ENCODE assay signal across 20 cellular contexts in genomic region chr1:183977717-183978116, GRCh38. TPM values are rescaled to one million over a fixed set of nuclear protein-coding genes. Genes with fewer than 3 reads are reported as not detected.
DNase-seq lines count a peak whose midpoint lies in the region; ATAC-seq and TF ChIP-seq lines count a peak whose summit lies in the region.
"Had no signal": no experiment of that assay in that cellular context is flagged by ENCODE, and none has a peak within 500 bp of the region (broad histone marks: within the 10 kb centered on the region; RNA-seq: fewer than 3 reads in every experiment).

No MANE protein-coding gene starts in this region.

- H3K27ac Mint-ChIP-seq in activated naive CD8-positive, alpha-beta T cell treated with anti-CD3 and anti-CD28 coated beads, Interleukin-2, amount 10 ng/mL, durations not matched to agents 7 days and 5 days, result no peak overlapping the region
- H3K27ac Mint-ChIP-seq in activated naive CD8-positive, alpha-beta T cell treated with anti-CD3 and anti-CD28 coated beads for 36 hours, result no peak overlapping the region
- H3K27ac Mint-ChIP-seq in WTC11 (no peak overlapping the region), neural progenitor cell (peak overlapping the region; percentile 30)
- H3K27ac Mint-ChIP-seq: B cell; CD4-positive, alpha-beta T cell; CD8-positive, alpha-beta T cell had no signal

- no peak for TF ChIP-seq CTCF in WTC11 (IDR thresholded peaks at IDR 0.05)
- TF ChIP-seq CTCF in dorsolateral prefrontal cortex (IDR thresholded peaks at IDR 0.05 in 54 of 56, conservative IDR thresholded peaks at IDR 0.05 in 2 of 56; ENCODE audit: low read depth in 1 of 56, partially characterized antibody in 56 of 56), result no peak
- no peak for TF ChIP-seq CTCF in neural progenitor cell (IDR thresholded peaks at IDR 0.05)
- TF ChIP-seq CTCF in GM20000 (IDR thresholded peaks at IDR 0.05; ENCODE audit: extremely low read depth, missing control alignments), result no peak
- no peak for TF ChIP-seq CTCF in left ventricle myocardium inferior (IDR thresholded peaks at IDR 0.05; ENCODE audit: borderline replicate concordance)

- no peak overlapping the region for H2AFZ ChIP-seq in neural progenitor cell (replicated peaks)

- H3K4me3 Mint-ChIP-seq in activated naive CD8-positive, alpha-beta T cell treated with anti-CD3 and anti-CD28 coated beads, Interleukin-2, amount 10 ng/mL, durations not matched to agents 7 days and 5 days, result peak overlapping the region; percentile 58
- no peak overlapping the region for H3K4me3 Mint-ChIP-seq in activated naive CD8-positive, alpha-beta T cell treated with anti-CD3 and anti-CD28 coated beads for 36 hours
- H3K4me3 Mint-ChIP-seq in WTC11, result no peak overlapping the region
- H3K4me3 Mint-ChIP-seq in neural progenitor cell, result no peak overlapping the region
- H3K4me3 Mint-ChIP-seq: B cell; CD4-positive, alpha-beta T cell; CD8-positive, alpha-beta T cell had no signal

- POLR2A ChIA-PET in activated naive CD8-positive, alpha-beta T cell treated with anti-CD3 and anti-CD28 coated beads, Interleukin-2, amount 10 ng/mL, durations not matched to agents 7 days and 5 days (lab: Charles Lee), result no interaction called here
- POLR2A ChIA-PET in WTC11 (lab: Charles Lee), result interaction anchor here (0.5 kb wide), 1 partner anchor 46 kb away, joined by 3 read pairs; no protein-coding TSS in a partner anchor

- H3K36me3 Mint-ChIP-seq in activated naive CD8-positive, alpha-beta T cell treated with anti-CD3 and anti-CD28 coated beads, Interleukin-2, amount 10 ng/mL, durations not matched to agents 7 days and 5 days, result no peaks in the 10 kb centered on the region
- H3K36me3 Mint-ChIP-seq in activated naive CD8-positive, alpha-beta T cell treated with anti-CD3 and anti-CD28 coated beads for 36 hours, result no peaks in the 10 kb centered on the region
- H3K36me3 Mint-ChIP-seq in WTC11, result no peaks in the 10 kb centered on the region
- peaks cover 33% of the 10 kb centered on the region for H3K36me3 Mint-ChIP-seq in neural progenitor cell
- H3K36me3 Mint-ChIP-seq: CD8-positive, alpha-beta T cell had no signal

- H3K9ac ChIP-seq in neural progenitor cell, result no peak overlapping the region
- H3K9ac ChIP-seq: BLaER1 treated with 17β-estradiol and CSF1 and Interleukin-3, amounts not matched to agents 10 nM and 100 nM had no signal

- DNase-seq in activated naive CD8-positive, alpha-beta T cell treated with anti-CD3 and anti-CD28 coated beads, Interleukin-2, amount 10 ng/mL, durations not matched to agents 7 days and 5 days, result no peak
- no peak for DNase-seq in activated naive CD8-positive, alpha-beta T cell treated with anti-CD3 and anti-CD28 coated beads for 36 hours
- DNase-seq in WTC11 (ENCODE audit: low spot score) (no peak), dorsolateral prefrontal cortex (no peak), neural progenitor cell (ENCODE audit: low spot score) (no peak), GM20000 (ENCODE audit: low spot score) (no peak), left ventricle myocardium inferior (no peak)
- DNase-seq: AML-193; Caco-2; Calu3; CD4-positive, alpha-beta T cell; CD8-positive, alpha-beta T cell; DMS79 treated with DMSO at 0.1 percent for 48 hours; GF-D8 had no signal

- no peaks in the 10 kb centered on the region for H4K20me1 ChIP-seq in neural progenitor cell (ENCODE audit: low read depth)
- H4K20me1 ChIP-seq: BLaER1 treated with 17β-estradiol and CSF1 and Interleukin-3, amounts not matched to agents 10 nM and 100 nM had no signal

- intact Hi-C loops in dorsolateral prefrontal cortex (cut with DNase I), result no loop called here
- intact Hi-C loops in left ventricle myocardium inferior (cut with micrococcal nuclease), result no loop called here

- no peaks in the 10 kb centered on the region for H3K9me3 Mint-ChIP-seq in activated naive CD8-positive, alpha-beta T cell treated with anti-CD3 and anti-CD28 coated beads, Interleukin-2, amount 10 ng/mL, durations not matched to agents 7 days and 5 days
- no peaks in the 10 kb centered on the region for H3K9me3 Mint-ChIP-seq in activated naive CD8-positive, alpha-beta T cell treated with anti-CD3 and anti-CD28 coated beads for 36 hours
- no peaks in the 10 kb centered on the region for H3K9me3 Mint-ChIP-seq in WTC11
- H3K9me3 Mint-ChIP-seq in neural progenitor cell, result no peaks in the 10 kb centered on the region
- H3K9me3 Mint-ChIP-seq: CD4-positive, alpha-beta T cell; CD8-positive, alpha-beta T cell had no signal

- ATAC-seq in activated naive CD8-positive, alpha-beta T cell treated with anti-CD3 and anti-CD28 coated beads, Interleukin-2, amount 10 ng/mL, durations not matched to agents 7 days and 5 days (ENCODE audit: low read depth), result no peak
- ATAC-seq in WTC11, result no peak
- ATAC-seq in GM18517 (IDR thresholded peaks at IDR 0.05; ENCODE audit: unreplicated experiment), result no peak
- ATAC-seq: A549; CD8-positive, alpha-beta T cell had no signal

- peaks cover 4% of the 10 kb centered on the region for H3K36me3 ChIP-seq in neural progenitor cell
- peaks cover 7% of the 10 kb centered on the region for H3K36me3 ChIP-seq in left ventricle myocardium inferior

- H3K27ac ChIP-seq in dorsolateral prefrontal cortex (peak overlapping the region in 44 of 59 donors; percentile 0 to 98 (median 93)), neural progenitor cell (no peak overlapping the region), left ventricle myocardium inferior (replicated peaks) (no peak overlapping the region)
- H3K27ac ChIP-seq: 22Rv1; A549; BLaER1 treated with 17β-estradiol and CSF1 and Interleukin-3, amounts not matched to agents 10 nM and 100 nM; C4-2B had no signal

- H3K9me3 ChIP-seq in neural progenitor cell (ENCODE audit: low read depth) (no peaks in the 10 kb centered on the region), left ventricle myocardium inferior (replicated peaks) (no peaks in the 10 kb centered on the region)
- H3K9me3 ChIP-seq: A549; BLaER1 treated with 17β-estradiol and CSF1 and Interleukin-3, amounts not matched to agents 10 nM and 100 nM; Caco-2 had no signal

- no peak overlapping the region for H3K4me2 ChIP-seq in neural progenitor cell
- H3K4me2 ChIP-seq: A549; BLaER1 treated with 17β-estradiol and CSF1 and Interleukin-3, amounts not matched to agents 10 nM and 100 nM had no signal

- peaks cover 2% of the 10 kb centered on the region for H3K27me3 Mint-ChIP-seq in activated naive CD8-positive, alpha-beta T cell treated with anti-CD3 and anti-CD28 coated beads, Interleukin-2, amount 10 ng/mL, durations not matched to agents 7 days and 5 days
- H3K27me3 Mint-ChIP-seq in activated naive CD8-positive, alpha-beta T cell treated with anti-CD3 and anti-CD28 coated beads for 36 hours, result no peaks in the 10 kb centered on the region
- no peaks in the 10 kb centered on the region for H3K27me3 Mint-ChIP-seq in WTC11 (ENCODE audit: low read depth)
- no peaks in the 10 kb centered on the region for H3K27me3 Mint-ChIP-seq in neural progenitor cell (ENCODE audit: insufficient read depth, low read depth)
- H3K27me3 Mint-ChIP-seq: CD4-positive, alpha-beta T cell had no signal

- CTCF ChIA-PET in WTC11 (lab: Charles Lee), result interaction anchor here (0.8 kb wide), 1 partner anchor 28 kb away, joined by 3 read pairs; no protein-coding TSS in a partner anchor

- H3F3A ChIP-seq in neural progenitor cell (ENCODE audit: low read depth), result no peaks in the 10 kb centered on the region

- no peaks in the 10 kb centered on the region for H3K27me3 ChIP-seq in dorsolateral prefrontal cortex
- no peaks in the 10 kb centered on the region for H3K27me3 ChIP-seq in neural progenitor cell
- no peaks in the 10 kb centered on the region for H3K27me3 ChIP-seq in left ventricle myocardium inferior (ENCODE audit: low read depth)
- H3K27me3 ChIP-seq: BLaER1 treated with 17β-estradiol and CSF1 and Interleukin-3, amounts not matched to agents 10 nM and 100 nM had no signal

- H3K4me1 ChIP-seq in neural progenitor cell (peaks cover 4% of the 10 kb centered on the region), left ventricle myocardium inferior (peaks cover under 1% of the 10 kb centered on the region)
- H3K4me1 ChIP-seq: A549, Caco-2 had no signal

- no peaks in the 10 kb centered on the region for H3K79me2 ChIP-seq in neural progenitor cell (ENCODE audit: low read depth)

- H3K4me3 ChIP-seq in dorsolateral prefrontal cortex (no peak overlapping the region), neural progenitor cell (no peak overlapping the region), left ventricle myocardium inferior (no peak overlapping the region)
- H3K4me3 ChIP-seq: A549; BLaER1 treated with 17β-estradiol and CSF1 and Interleukin-3, amounts not matched to agents 10 nM and 100 nM had no signal

- no peaks in the 10 kb centered on the region for H3K4me1 Mint-ChIP-seq in activated naive CD8-positive, alpha-beta T cell treated with anti-CD3 and anti-CD28 coated beads, Interleukin-2, amount 10 ng/mL, durations not matched to agents 7 days and 5 days
- no peaks in the 10 kb centered on the region for H3K4me1 Mint-ChIP-seq in activated naive CD8-positive, alpha-beta T cell treated with anti-CD3 and anti-CD28 coated beads for 36 hours
- H3K4me1 Mint-ChIP-seq in WTC11, result peaks cover 9% of the 10 kb centered on the region
- H3K4me1 Mint-ChIP-seq in neural progenitor cell, result peaks cover 6% of the 10 kb centered on the region
- H3K4me1 Mint-ChIP-seq: B cell had no signal

TF ChIP-seq in WTC11, 78 proteins besides CTCF, POLR2A, EP300 and RAD21:
- TF ChIP-seq ZNF512 (CRISPR knock-in tag; IDR thresholded peaks at IDR 0.05; ENCODE audit: borderline replicate concordance), result peak; percentile 58; the same call in 1 of the 2 replicates
- no peak for TF ChIP-seq CBFB (CRISPR knock-in tag; IDR thresholded peaks at IDR 0.05; ENCODE audit: low read depth)

RNA-seq across cellular contexts. Expression of gene COLGALT2, which starts 59.8 kb away (rescaled TPM):
- 1 to 10 TPM; 1.7 to 2.3 TPM for total RNA-seq in activated naive CD8-positive, alpha-beta T cell treated with anti-CD3 and anti-CD28 coated beads, Interleukin-2, amount 10 ng/mL, durations not matched to agents 7 days and 5 days
- total RNA-seq in activated naive CD8-positive, alpha-beta T cell treated with anti-CD3 and anti-CD28 coated beads for 36 hours, result 1 to 10 TPM in 1 of 2 experiments, under 1 TPM in 1; 0.94 to 1.1 TPM
- total RNA-seq in WTC11 (2021) (1.5 to 2.1 TPM (median 1.5 TPM) in 3 replicates), dorsolateral prefrontal cortex (10 to 100 TPM; 33.1 to 91.2 (median 49.7) TPM), neural progenitor cell (ENCODE audit: low replicate concordance) (11.6 and 12.7 TPM in 2 replicates), left ventricle myocardium inferior (4.3 TPM)

Comparison
In these comparisons a context has a peak if more than half of its experiments do, and no peak if none do; other contexts are left out.
1. H3K27ac ChIP-seq: peak in dorsolateral prefrontal cortex (44 of 59); none in neural progenitor cell (single experiment) and left ventricle myocardium inferior (single experiment).